ENCODE assay signal across 8 cellular contexts in the genomic region with DNA sequence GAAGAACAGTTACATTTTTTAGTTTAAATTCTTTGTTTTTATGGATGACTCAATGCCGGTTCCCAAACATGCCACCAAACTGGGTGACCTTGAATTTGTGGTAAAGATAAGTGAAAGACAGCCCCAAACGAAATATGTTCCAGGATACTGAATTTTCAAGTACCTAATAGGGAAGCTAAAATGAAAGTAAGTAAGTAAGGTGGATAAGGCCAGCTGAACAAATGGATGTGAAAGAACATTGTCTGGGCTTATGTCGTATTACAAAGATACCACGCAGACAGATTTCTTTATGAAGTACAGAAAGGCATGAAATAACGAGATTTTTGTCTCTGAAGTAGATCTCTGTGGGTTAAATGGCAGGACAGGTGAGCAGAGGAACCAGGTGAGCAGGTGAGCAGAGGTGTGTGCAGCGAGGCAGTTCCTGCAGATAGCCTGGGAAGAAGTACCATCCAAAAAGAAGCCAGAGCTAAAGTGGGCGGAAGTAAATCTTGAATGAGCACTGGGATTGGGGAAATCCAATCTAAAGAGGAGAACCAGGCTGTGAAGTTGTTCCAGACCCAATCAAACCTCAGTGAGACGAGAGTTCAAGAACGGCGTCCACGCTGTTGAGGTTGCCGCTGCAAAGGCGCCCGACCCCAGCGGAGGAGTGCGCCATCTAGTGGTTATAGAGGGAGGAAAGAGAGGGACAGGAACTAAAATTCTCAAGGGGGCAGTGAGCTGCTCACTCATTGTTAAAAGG. TPM values are rescaled to one million over a fixed set of nuclear protein-coding genes. Genes with fewer than 3 reads are reported as not detected.
DNase-seq lines count a peak whose midpoint lies in the region; ATAC-seq and TF ChIP-seq lines count a peak whose summit lies in the region.

No MANE protein-coding gene starts in this region.

- H3K4me3 ChIP-seq in naive thymus-derived CD4-positive, alpha-beta T cell (ENCODE audit: low read length), result peak overlapping the region; percentile 39

- no peaks in the 10 kb centered on the region for H3K27me3 Mint-ChIP-seq in endothelial cell (ENCODE audit: unreplicated experiment)
- H3K27me3 Mint-ChIP-seq in naive thymus-derived CD4-positive, alpha-beta T cell, result peaks cover 0 to 11% (median 0%) of the 10 kb centered on the region in 5 donors
- H3K27me3 Mint-ChIP-seq in stimulated activated naive CD8-positive, alpha-beta T cell treated with anti-CD3 and anti-CD28 coated beads, Interleukin-15, Interleukin-2, amounts not matched to agents 100 ng/mL and 50 ng/mL, for 24 hours, result peaks cover 5% of the 10 kb centered on the region

- peaks cover 0 to 5% of the 10 kb centered on the region in 2 donors for H3K4me1 ChIP-seq in naive thymus-derived CD4-positive, alpha-beta T cell (ENCODE audit: control insufficient read depth in 2 of 2, insufficient read depth in 2 of 2, low read length in 2 of 2)

- TF ChIP-seq CTCF in endothelial cell (IDR thresholded peaks at IDR 0.05; ENCODE audit: unreplicated experiment), result peak; percentile 85

- H3K36me3 ChIP-seq in naive thymus-derived CD4-positive, alpha-beta T cell (ENCODE audit: control insufficient read depth in 2 of 3, insufficient read depth in 3 of 3, low read length in 3 of 3), result no peaks in the 10 kb centered on the region

- H3K9me3 ChIP-seq in naive thymus-derived CD4-positive, alpha-beta T cell (ENCODE audit: control insufficient read depth in 2 of 3, low read length in 3 of 3), result no peaks in the 10 kb centered on the region

- H3K36me3 Mint-ChIP-seq in endothelial cell (ENCODE audit: low read depth, unreplicated experiment), result no peaks in the 10 kb centered on the region
- peaks cover 0 to 4% (median 0%) of the 10 kb centered on the region in 5 donors for H3K36me3 Mint-ChIP-seq in naive thymus-derived CD4-positive, alpha-beta T cell
- no peaks in the 10 kb centered on the region for H3K36me3 Mint-ChIP-seq in stimulated activated naive CD8-positive, alpha-beta T cell treated with anti-CD3 and anti-CD28 coated beads, Interleukin-15, Interleukin-2, amounts not matched to agents 100 ng/mL and 50 ng/mL, for 24 hours (ENCODE audit: low read depth)

- H3K27ac ChIP-seq in naive thymus-derived CD4-positive, alpha-beta T cell (ENCODE audit: low read depth, low read length), result no peak overlapping the region

- H3K4me1 Mint-ChIP-seq in endothelial cell (ENCODE audit: unreplicated experiment), result no peaks in the 10 kb centered on the region
- H3K4me1 Mint-ChIP-seq in naive thymus-derived CD4-positive, alpha-beta T cell, result peaks cover 0 to 11% (median 9%) of the 10 kb centered on the region in 7 donors
- H3K4me1 Mint-ChIP-seq in stimulated activated naive CD8-positive, alpha-beta T cell treated with anti-CD3 and anti-CD28 coated beads, Interleukin-15, Interleukin-2, amounts not matched to agents 100 ng/mL and 50 ng/mL, for 24 hours (ENCODE audit: low read depth), result peaks cover 8% of the 10 kb centered on the region

- peak; percentile 95 for ATAC-seq in GM19452 (IDR thresholded peaks at IDR 0.05; ENCODE audit: unreplicated experiment)
- ATAC-seq in HG03558 (IDR thresholded peaks at IDR 0.05; ENCODE audit: extremely low read depth, unreplicated experiment), result peak; percentile 84
- ATAC-seq in naive thymus-derived CD4-positive, alpha-beta T cell, result peak; percentile 95

- H3K9me3 Mint-ChIP-seq in endothelial cell (ENCODE audit: unreplicated experiment), result no peaks in the 10 kb centered on the region
- no peaks in the 10 kb centered on the region for H3K9me3 Mint-ChIP-seq in naive thymus-derived CD4-positive, alpha-beta T cell
- H3K9me3 Mint-ChIP-seq in stimulated activated naive CD8-positive, alpha-beta T cell treated with anti-CD3 and anti-CD28 coated beads, Interleukin-15, Interleukin-2, amounts not matched to agents 100 ng/mL and 50 ng/mL, for 24 hours, result no peaks in the 10 kb centered on the region

- no peak overlapping the region for H3K27ac Mint-ChIP-seq in endothelial cell (ENCODE audit: unreplicated experiment)
- peak overlapping the region in 1 of 9 donors; percentile 23 for H3K27ac Mint-ChIP-seq in naive thymus-derived CD4-positive, alpha-beta T cell
- H3K27ac Mint-ChIP-seq in stimulated activated naive CD8-positive, alpha-beta T cell treated with anti-CD3 and anti-CD28 coated beads, Interleukin-15, Interleukin-2, amounts not matched to agents 100 ng/mL and 50 ng/mL, for 24 hours, result no peak overlapping the region

- CTCF ChIA-PET in naive thymus-derived CD4-positive, alpha-beta T cell (lab: Charles Lee), result interaction anchor here (0.6 to 3.5 kb wide), 21 partner anchors 8 to 1281 kb away, joined by 3 to 24 read pairs (median 4); no protein-coding TSS in a partner anchor

- POLR2A ChIA-PET in naive thymus-derived CD4-positive, alpha-beta T cell (lab: Charles Lee), result no interaction called here

- H3K27me3 ChIP-seq in naive thymus-derived CD4-positive, alpha-beta T cell (ENCODE audit: control insufficient read depth in 2 of 2, insufficient read depth in 2 of 2, low read length in 2 of 2), result no peaks in the 10 kb centered on the region

- DNase-seq in COLO829 (ENCODE audit: low spot score), result peak; percentile 70
- DNase-seq in NOMO-1 treated with DMSO at 0.1 percent for 48 hours (lab: John Stamatoyannopoulos, UW; ENCODE audit: unreplicated experiment), result peak; percentile 37
- DNase-seq in activated CD8-positive, alpha-beta memory T cell treated with anti-CD3 and anti-CD28 coated beads for 48 hours (ENCODE audit: low read depth in 2 of 3, low spot score in 2 of 3), result peak in 2 of 3 experiments; percentile 39 to 62
- peak; percentile 82 for DNase-seq in endothelial cell (ENCODE audit: low spot score)
- DNase-seq in naive thymus-derived CD4-positive, alpha-beta T cell, result peak; percentile 50 to 83 (median 71)

- no peak overlapping the region for H3K4me3 Mint-ChIP-seq in endothelial cell (ENCODE audit: unreplicated experiment)
- peak overlapping the region; percentile 48 to 90 (median 66) for H3K4me3 Mint-ChIP-seq in naive thymus-derived CD4-positive, alpha-beta T cell
- H3K4me3 Mint-ChIP-seq in stimulated activated naive CD8-positive, alpha-beta T cell treated with anti-CD3 and anti-CD28 coated beads, Interleukin-15, Interleukin-2, amounts not matched to agents 100 ng/mL and 50 ng/mL, for 24 hours, result peak overlapping the region; percentile 50

- intact Hi-C loops in naive thymus-derived CD4-positive, alpha-beta T cell (cut with micrococcal nuclease), result loop anchor here (1.0 to 2.0 kb wide), 5 partner anchors 42 to 658 kb away; no protein-coding TSS in a partner anchor

RNA-seq across cellular contexts. Expression of gene TLR5, which starts 19.6 kb away (rescaled TPM):
- total RNA-seq in endothelial cell (ENCODE audit: unreplicated experiment), result 0.77 TPM
- total RNA-seq in naive thymus-derived CD4-positive, alpha-beta T cell, result 1 to 10 TPM in 4 of 5 experiments, not detected in 1; 3.1 to 8.0 (median 6.6) TPM
- 1 to 10 TPM; 3.1 to 3.9 TPM for polyA plus RNA-seq in naive thymus-derived CD4-positive, alpha-beta T cell
